In genomic region chr5:78628260-78629024, GRCh38 we compare ENCODE assay signal across 19 cellular contexts. TPM values are rescaled to one million over a fixed set of nuclear protein-coding genes. Genes with fewer than 3 reads are reported as not detected.
DNase-seq lines count a peak whose midpoint lies in the region; ATAC-seq, FAIRE-seq and TF ChIP-seq lines count a peak whose summit lies in the region.
"Had no signal": no experiment of that assay in that cellular context is flagged by ENCODE, and none has a peak within 500 bp of the region (broad histone marks: within the 10 kb centered on the region; RNA-seq: fewer than 3 reads in every experiment).

No MANE protein-coding gene starts in this region.

- WGBS in small intestine, 3 donors: 63 to 72% (median 69%) methylated on average over 5 of the region's 5 CpGs

- H3K4me3 ChIP-seq in choroid plexus epithelial cell (ENCODE audit: low read depth, low read length) (no peak overlapping the region), small intestine (ENCODE audit: low read depth in 1 of 2, low read length in 2 of 2) (no peak overlapping the region)
- H3K4me3 ChIP-seq: Peyer's patch, right atrium auricular region, suprapubic skin had no signal

- no peak overlapping the region for H3K27ac ChIP-seq in small intestine (ENCODE audit: low read depth in 1 of 2, low read length in 1 of 2)
- H3K27ac ChIP-seq: Peyer's patch, right atrium auricular region, suprapubic skin had no signal

- no peak for TF ChIP-seq CTCF in choroid plexus epithelial cell (conservative IDR thresholded peaks at IDR 0.05; ENCODE audit: low read depth, low read length)
- no peak for TF ChIP-seq CTCF in nephron (IDR thresholded peaks at IDR 0.05; ENCODE audit: unreplicated experiment in 3 of 3)

- peaks cover 71% of the 10 kb centered on the region for H3K36me3 Mint-ChIP-seq in nephron (ENCODE audit: low read depth)
- H3K36me3 Mint-ChIP-seq: activated naive CD8-positive, alpha-beta T cell; natural killer cell had no signal

- peaks cover 65% of the 10 kb centered on the region for H3K4me1 Mint-ChIP-seq in nephron
- H3K4me1 Mint-ChIP-seq: natural killer cell had no signal

- no peaks in the 10 kb centered on the region for H3K27me3 ChIP-seq in small intestine (ENCODE audit: control insufficient read depth in 2 of 2, insufficient read depth in 2 of 2, low read length in 2 of 2)
- H3K27me3 ChIP-seq: Peyer's patch, right atrium auricular region, suprapubic skin had no signal

- H3K4me3 Mint-ChIP-seq in nephron: peak overlapping the region in 2 of 3 experiments; percentile 47 to 51
- H3K4me3 Mint-ChIP-seq: activated naive CD8-positive, alpha-beta T cell; natural killer cell had no signal

- ATAC-seq in HG03097 (IDR thresholded peaks at IDR 0.05; ENCODE audit: low FRiP score, unreplicated experiment): no peak
- ATAC-seq: left ventricle myocardium superior, natural killer cell had no signal

- no peaks in the 10 kb centered on the region for H3K4me1 ChIP-seq in small intestine (ENCODE audit: control insufficient read depth in 2 of 2, insufficient read depth in 1 of 2, low read depth in 1 of 2, low read length in 1 of 2)
- H3K4me1 ChIP-seq: Peyer's patch had no signal

- H3K27me3 Mint-ChIP-seq in nephron (ENCODE audit: low read depth): peaks cover 4% of the 10 kb centered on the region

- FAIRE-seq in small intestine (lab: Jason Lieb, UNC): no peak

- peaks cover 2 to 11% of the 10 kb centered on the region in 2 donors for H3K36me3 ChIP-seq in small intestine (ENCODE audit: control insufficient read depth in 2 of 2, insufficient read depth in 2 of 2, low read length in 2 of 2)

- H3K27ac Mint-ChIP-seq in nephron: peak overlapping the region; percentile 89 to 92 (median 89)
- H3K27ac Mint-ChIP-seq: activated naive CD8-positive, alpha-beta T cell; natural killer cell had no signal

- H3K9me3 ChIP-seq in small intestine (ENCODE audit: control insufficient read depth, low read depth): no peaks in the 10 kb centered on the region
- H3K9me3 ChIP-seq: Peyer's patch, right atrium auricular region, suprapubic skin had no signal

- DNase-seq in M059J (ENCODE audit: low read depth) (peak; percentile 28), choroid plexus epithelial cell (ENCODE audit: low read depth) (peak; percentile 57), mesenteric fat pad (ENCODE audit: low spot score) (no peak), small intestine (no peak)
- DNase-seq in stimulated activated CD4-positive, alpha-beta T cell treated with anti-CD3 and anti-CD28 coated beads, Interleukin-15, amount 100 ng/mL, for 24 hours: no peak
- DNase-seq: C1 segment of cervical spinal cord; caudate nucleus; effector memory CD4-positive, alpha-beta T cell; HCEC 1CT; left ventricle myocardium superior; natural killer cell; NCI-H774; Peyer's patch; stimulated activated CD4-positive, alpha-beta T cell treated with anti-CD3 and anti-CD28 coated beads, Interleukin-1b, Interleukin-23, amount 100 ng/mL, for 48 hours had no signal

- no peaks in the 10 kb centered on the region for H3K9me3 Mint-ChIP-seq in nephron
- H3K9me3 Mint-ChIP-seq: natural killer cell had no signal

RNA-seq across cellular contexts. Expression of gene LHFPL2, which starts 20.1 kb away (rescaled TPM):
- 19.1 and 29.6 TPM in 2 replicates for total RNA-seq in M059J (2014; rRNA removed; shearing (Covaris generic))
- total RNA-seq in mesenteric fat pad: 76.0 TPM
- polyA plus RNA-seq in small intestine: 10 to 100 TPM in 2 of 3 donors, 1 to 10 TPM in 1; 8.9 to 15.6 (median 10.5) TPM

Comparison
In these comparisons a context has a peak if more than half of its experiments do, and no peak if none do; other contexts are left out.
1. DNase-seq: peak in M059J (single experiment) and choroid plexus epithelial cell (single experiment); none in stimulated activated CD4-positive, alpha-beta T cell treated with anti-CD3 and anti-CD28 coated beads, Interleukin-15, amount 100 ng/mL, for 24 hours (single experiment), mesenteric fat pad (single experiment) and small intestine (single experiment).